In the genomic region with DNA sequence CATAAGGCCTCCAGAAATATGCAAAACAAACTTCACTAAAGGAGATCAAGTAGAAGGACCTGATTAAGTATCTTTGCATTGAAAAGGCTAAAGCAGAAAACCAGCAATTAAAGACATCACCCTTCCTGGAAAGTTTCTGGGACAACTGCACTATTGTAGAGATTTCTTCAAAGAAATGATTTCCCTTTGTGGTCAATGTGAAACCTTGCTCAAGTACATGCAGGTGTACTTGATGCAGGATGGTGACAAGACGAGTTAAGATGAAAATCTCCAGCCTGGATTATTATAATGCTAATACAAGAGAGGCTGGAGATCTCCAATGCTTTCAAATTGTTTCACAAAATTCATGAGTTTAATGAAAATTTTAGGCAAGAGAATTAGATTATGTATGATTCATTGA, we compare ENCODE assay signal across 1 cellular context.
TF ChIP-seq lines count a peak whose summit lies in the region.

No MANE protein-coding gene starts in this region.

TF ChIP-seq in GM23338, 12 proteins besides CTCF, POLR2A, EP300 and RAD21 (continued from another document):
- TF ChIP-seq, protein P1, sequence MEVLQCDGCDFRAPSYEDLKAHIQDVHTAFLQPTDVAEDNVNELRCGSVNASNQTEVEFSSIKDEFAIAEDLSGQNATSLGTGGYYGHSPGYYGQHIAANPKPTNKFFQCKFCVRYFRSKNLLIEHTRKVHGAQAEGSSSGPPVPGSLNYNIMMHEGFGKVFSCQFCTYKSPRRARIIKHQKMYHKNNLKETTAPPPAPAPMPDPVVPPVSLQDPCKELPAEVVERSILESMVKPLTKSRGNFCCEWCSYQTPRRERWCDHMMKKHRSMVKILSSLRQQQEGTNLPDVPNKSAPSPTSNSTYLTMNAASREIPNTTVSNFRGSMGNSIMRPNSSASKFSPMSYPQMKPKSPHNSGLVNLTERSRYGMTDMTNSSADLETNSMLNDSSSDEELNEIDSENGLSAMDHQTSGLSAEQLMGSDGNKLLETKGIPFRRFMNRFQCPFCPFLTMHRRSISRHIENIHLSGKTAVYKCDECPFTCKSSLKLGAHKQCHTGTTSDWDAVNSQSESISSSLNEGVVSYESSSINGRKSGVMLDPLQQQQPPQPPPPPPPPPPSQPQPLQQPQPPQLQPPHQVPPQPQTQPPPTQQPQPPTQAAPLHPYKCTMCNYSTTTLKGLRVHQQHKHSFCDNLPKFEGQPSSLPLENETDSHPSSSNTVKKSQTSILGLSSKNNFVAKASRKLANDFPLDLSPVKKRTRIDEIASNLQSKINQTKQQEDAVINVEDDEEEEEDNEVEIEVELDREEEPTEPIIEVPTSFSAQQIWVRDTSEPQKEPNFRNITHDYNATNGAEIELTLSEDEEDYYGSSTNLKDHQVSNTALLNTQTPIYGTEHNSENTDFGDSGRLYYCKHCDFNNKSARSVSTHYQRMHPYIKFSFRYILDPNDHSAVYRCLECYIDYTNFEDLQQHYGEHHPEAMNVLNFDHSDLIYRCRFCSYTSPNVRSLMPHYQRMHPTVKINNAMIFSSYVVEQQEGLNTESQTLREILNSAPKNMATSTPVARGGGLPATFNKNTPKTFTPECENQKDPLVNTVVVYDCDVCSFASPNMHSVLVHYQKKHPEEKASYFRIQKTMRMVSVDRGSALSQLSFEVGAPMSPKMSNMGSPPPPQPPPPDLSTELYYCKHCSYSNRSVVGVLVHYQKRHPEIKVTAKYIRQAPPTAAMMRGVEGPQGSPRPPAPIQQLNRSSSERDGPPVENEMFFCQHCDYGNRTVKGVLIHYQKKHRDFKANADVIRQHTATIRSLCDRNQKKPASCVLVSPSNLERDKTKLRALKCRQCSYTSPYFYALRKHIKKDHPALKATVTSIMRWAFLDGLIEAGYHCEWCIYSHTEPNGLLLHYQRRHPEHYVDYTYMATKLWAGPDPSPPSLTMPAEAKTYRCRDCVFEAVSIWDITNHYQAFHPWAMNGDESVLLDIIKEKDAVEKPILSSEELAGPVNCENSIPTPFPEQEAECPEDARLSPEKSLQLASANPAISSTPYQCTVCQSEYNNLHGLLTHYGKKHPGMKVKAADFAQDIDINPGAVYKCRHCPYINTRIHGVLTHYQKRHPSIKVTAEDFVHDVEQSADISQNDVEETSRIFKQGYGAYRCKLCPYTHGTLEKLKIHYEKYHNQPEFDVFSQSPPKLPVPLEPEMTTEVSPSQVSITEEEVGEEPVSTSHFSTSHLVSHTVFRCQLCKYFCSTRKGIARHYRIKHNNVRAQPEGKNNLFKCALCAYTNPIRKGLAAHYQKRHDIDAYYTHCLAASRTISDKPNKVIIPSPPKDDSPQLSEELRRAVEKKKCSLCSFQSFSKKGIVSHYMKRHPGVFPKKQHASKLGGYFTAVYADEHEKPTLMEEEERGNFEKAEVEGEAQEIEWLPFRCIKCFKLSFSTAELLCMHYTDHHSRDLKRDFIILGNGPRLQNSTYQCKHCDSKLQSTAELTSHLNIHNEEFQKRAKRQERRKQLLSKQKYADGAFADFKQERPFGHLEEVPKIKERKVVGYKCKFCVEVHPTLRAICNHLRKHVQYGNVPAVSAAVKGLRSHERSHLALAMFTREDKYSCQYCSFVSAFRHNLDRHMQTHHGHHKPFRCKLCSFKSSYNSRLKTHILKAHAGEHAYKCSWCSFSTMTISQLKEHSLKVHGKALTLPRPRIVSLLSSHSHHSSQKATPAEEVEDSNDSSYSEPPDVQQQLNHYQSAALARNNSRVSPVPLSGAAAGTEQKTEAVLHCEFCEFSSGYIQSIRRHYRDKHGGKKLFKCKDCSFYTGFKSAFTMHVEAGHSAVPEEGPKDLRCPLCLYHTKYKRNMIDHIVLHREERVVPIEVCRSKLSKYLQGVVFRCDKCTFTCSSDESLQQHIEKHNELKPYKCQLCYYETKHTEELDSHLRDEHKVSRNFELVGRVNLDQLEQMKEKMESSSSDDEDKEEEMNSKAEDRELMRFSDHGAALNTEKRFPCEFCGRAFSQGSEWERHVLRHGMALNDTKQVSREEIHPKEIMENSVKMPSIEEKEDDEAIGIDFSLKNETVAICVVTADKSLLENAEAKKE (CRISPR knock-in tag; IDR thresholded peaks at IDR 0.05), result no peak
- TF ChIP-seq JUNB (IDR thresholded peaks at IDR 0.05; ENCODE audit: unreplicated experiment) (no peak), POLR2AphosphoS5 (IDR thresholded peaks at IDR 0.05; ENCODE audit: low read depth) (no peak), EZH2 (IDR thresholded peaks at IDR 0.05; ENCODE audit: low read depth, unreplicated experiment) (no peak), ZNF114 (CRISPR knock-in tag; IDR thresholded peaks at IDR 0.05) (no peak), EZH2phosphoT487 (IDR thresholded peaks at IDR 0.05; ENCODE audit: unreplicated experiment) (no peak), STAT1 (IDR thresholded peaks at IDR 0.05; ENCODE audit: unreplicated experiment) (no peak), ZNF331 (CRISPR knock-in tag; IDR thresholded peaks at IDR 0.05; ENCODE audit: low read depth) (no peak), NANOG (IDR thresholded peaks at IDR 0.05; ENCODE audit: borderline replicate concordance) (no peak)
- TF ChIP-seq, protein P2, sequence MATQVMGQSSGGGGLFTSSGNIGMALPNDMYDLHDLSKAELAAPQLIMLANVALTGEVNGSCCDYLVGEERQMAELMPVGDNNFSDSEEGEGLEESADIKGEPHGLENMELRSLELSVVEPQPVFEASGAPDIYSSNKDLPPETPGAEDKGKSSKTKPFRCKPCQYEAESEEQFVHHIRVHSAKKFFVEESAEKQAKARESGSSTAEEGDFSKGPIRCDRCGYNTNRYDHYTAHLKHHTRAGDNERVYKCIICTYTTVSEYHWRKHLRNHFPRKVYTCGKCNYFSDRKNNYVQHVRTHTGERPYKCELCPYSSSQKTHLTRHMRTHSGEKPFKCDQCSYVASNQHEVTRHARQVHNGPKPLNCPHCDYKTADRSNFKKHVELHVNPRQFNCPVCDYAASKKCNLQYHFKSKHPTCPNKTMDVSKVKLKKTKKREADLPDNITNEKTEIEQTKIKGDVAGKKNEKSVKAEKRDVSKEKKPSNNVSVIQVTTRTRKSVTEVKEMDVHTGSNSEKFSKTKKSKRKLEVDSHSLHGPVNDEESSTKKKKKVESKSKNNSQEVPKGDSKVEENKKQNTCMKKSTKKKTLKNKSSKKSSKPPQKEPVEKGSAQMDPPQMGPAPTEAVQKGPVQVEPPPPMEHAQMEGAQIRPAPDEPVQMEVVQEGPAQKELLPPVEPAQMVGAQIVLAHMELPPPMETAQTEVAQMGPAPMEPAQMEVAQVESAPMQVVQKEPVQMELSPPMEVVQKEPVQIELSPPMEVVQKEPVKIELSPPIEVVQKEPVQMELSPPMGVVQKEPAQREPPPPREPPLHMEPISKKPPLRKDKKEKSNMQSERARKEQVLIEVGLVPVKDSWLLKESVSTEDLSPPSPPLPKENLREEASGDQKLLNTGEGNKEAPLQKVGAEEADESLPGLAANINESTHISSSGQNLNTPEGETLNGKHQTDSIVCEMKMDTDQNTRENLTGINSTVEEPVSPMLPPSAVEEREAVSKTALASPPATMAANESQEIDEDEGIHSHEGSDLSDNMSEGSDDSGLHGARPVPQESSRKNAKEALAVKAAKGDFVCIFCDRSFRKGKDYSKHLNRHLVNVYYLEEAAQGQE (IDR thresholded peaks at IDR 0.05; ENCODE audit: unreplicated experiment), result no peak
- TF ChIP-seq, protein P3, sequence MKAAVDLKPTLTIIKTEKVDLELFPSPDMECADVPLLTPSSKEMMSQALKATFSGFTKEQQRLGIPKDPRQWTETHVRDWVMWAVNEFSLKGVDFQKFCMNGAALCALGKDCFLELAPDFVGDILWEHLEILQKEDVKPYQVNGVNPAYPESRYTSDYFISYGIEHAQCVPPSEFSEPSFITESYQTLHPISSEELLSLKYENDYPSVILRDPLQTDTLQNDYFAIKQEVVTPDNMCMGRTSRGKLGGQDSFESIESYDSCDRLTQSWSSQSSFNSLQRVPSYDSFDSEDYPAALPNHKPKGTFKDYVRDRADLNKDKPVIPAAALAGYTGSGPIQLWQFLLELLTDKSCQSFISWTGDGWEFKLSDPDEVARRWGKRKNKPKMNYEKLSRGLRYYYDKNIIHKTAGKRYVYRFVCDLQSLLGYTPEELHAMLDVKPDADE (IDR thresholded peaks at IDR 0.05), result no peak
